ENCODE assay signal across 9 cellular contexts in genomic region chr9:91415290-91415689, GRCh38. TPM values are rescaled to one million over a fixed set of nuclear protein-coding genes. Genes with fewer than 3 reads are reported as not detected.
DNase-seq lines count a peak whose midpoint lies in the region; ATAC-seq and TF ChIP-seq lines count a peak whose summit lies in the region.
"Had no signal": no experiment of that assay in that cellular context is flagged by ENCODE, and none has a peak within 500 bp of the region (broad histone marks: within the 10 kb centered on the region; RNA-seq: fewer than 3 reads in every experiment).

No MANE protein-coding gene starts in this region.

- DNase-seq in glutamatergic neuron (no peak), posterior cingulate gyrus (no peak), dorsolateral prefrontal cortex (no peak), COLO829 (ENCODE audit: low spot score) (no peak)
- DNase-seq: NCI-H1105 treated with DMSO at 0.1 percent for 48 hours had no signal

- H3K4me3 Mint-ChIP-seq in glutamatergic neuron (ENCODE audit: unreplicated experiment), result peak overlapping the region; percentile 38

- peaks cover 5% of the 10 kb centered on the region for H3K27me3 Mint-ChIP-seq in glutamatergic neuron (ENCODE audit: unreplicated experiment)

- H3K4me1 ChIP-seq in gastroesophageal sphincter, result peaks cover 3 to 56% (median 8%) of the 10 kb centered on the region in 3 donors

- no peaks in the 10 kb centered on the region for H3K36me3 Mint-ChIP-seq in glutamatergic neuron (ENCODE audit: unreplicated experiment)

- no peak overlapping the region for H3K4me3 ChIP-seq in dorsolateral prefrontal cortex
- H3K4me3 ChIP-seq in gastroesophageal sphincter, result no peak overlapping the region

- H3K4me1 Mint-ChIP-seq in glutamatergic neuron (ENCODE audit: low read depth, unreplicated experiment), result peaks cover 40% of the 10 kb centered on the region

- H3K27ac ChIP-seq in dorsolateral prefrontal cortex (no peak overlapping the region), gastroesophageal sphincter (no peak overlapping the region)

- TF ChIP-seq CTCF in glutamatergic neuron (IDR thresholded peaks at IDR 0.05; ENCODE audit: partially characterized antibody, unreplicated experiment) (no peak), dorsolateral prefrontal cortex (IDR thresholded peaks at IDR 0.05 in 54 of 56, conservative IDR thresholded peaks at IDR 0.05 in 2 of 56; ENCODE audit: low read depth in 1 of 56, partially characterized antibody in 56 of 56) (no peak), gastroesophageal sphincter (IDR thresholded peaks at IDR 0.05) (no peak)

- no peak for TF ChIP-seq POLR2A in gastroesophageal sphincter (IDR thresholded peaks at IDR 0.05)

- peak overlapping the region; percentile 69 for H3K27ac Mint-ChIP-seq in glutamatergic neuron (ENCODE audit: unreplicated experiment)

- H3K9me3 ChIP-seq in gastroesophageal sphincter, result no peaks in the 10 kb centered on the region

- TF ChIP-seq EP300 in gastroesophageal sphincter (IDR thresholded peaks at IDR 0.05), result no peak

- H3K36me3 ChIP-seq in gastroesophageal sphincter, result peaks cover 0 to 4% of the 10 kb centered on the region in 2 donors

- WGBS in gastroesophageal sphincter (ENCODE audit: low coverage in 1 of 2), 2 donors, result 89 to 100% methylated on average over 1 to 2 of the region's 3 CpGs

- intact Hi-C loops in posterior cingulate gyrus (cut with DNase I) (no loop called here), dorsolateral prefrontal cortex (cut with DNase I) (no loop called here)

- H3K9me3 Mint-ChIP-seq in glutamatergic neuron (ENCODE audit: unreplicated experiment), result peaks cover 4% of the 10 kb centered on the region

- H3K27me3 ChIP-seq in dorsolateral prefrontal cortex (no peaks in the 10 kb centered on the region), gastroesophageal sphincter (no peaks in the 10 kb centered on the region)

- ATAC-seq in GM18867 (IDR thresholded peaks at IDR 0.05; ENCODE audit: unreplicated experiment) (peak; percentile 98), GM21723 (IDR thresholded peaks at IDR 0.05; ENCODE audit: unreplicated experiment) (peak; percentile 87), HG03521 (IDR thresholded peaks at IDR 0.05; ENCODE audit: unreplicated experiment) (peak; percentile 84), gastroesophageal sphincter (no peak)

RNA-seq across cellular contexts. Expression of gene NFIL3, which starts 8.3 kb away (rescaled TPM):
- 32.4 TPM for total RNA-seq in glutamatergic neuron (ENCODE audit: unreplicated experiment)
- 10 to 100 TPM in 116 of 120 experiments, 1 to 10 TPM in 4; 8.2 to 67.2 (median 16.6) TPM for total RNA-seq in dorsolateral prefrontal cortex
- 10 to 100 TPM; 16.8 to 64.8 (median 28.2) TPM for total RNA-seq in gastroesophageal sphincter

RNA-seq across cellular contexts. Expression of gene AUH, which starts 53.6 kb away (rescaled TPM):
- total RNA-seq in glutamatergic neuron (ENCODE audit: unreplicated experiment) (28.5 TPM), dorsolateral prefrontal cortex (10 to 100 TPM; 21.9 to 46.8 (median 35.4) TPM), gastroesophageal sphincter (10 to 100 TPM; 23.0 to 39.2 (median 25.7) TPM)
